ENCODE assay signal across 16 cellular contexts in the genomic region with DNA sequence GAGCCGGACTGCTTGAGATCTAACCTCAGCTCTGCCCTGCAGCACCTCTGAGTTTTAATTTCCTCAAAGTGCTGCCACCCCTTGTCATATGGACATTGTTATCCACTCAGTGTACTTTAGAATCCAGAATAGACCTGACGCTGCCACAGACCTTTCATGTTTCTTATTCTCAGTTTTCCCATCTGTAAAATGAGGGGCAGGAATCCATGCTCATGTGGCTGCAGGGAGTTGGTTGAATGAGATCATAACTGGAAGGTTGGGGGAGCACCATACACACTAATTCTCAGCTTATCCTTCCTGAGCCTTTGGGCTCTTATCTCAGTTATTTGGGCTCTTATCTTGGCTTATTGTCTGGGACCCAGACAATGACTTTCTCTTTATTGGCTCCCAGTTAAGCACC. TPM values are rescaled to one million over a fixed set of nuclear protein-coding genes. Genes with fewer than 3 reads are reported as not detected.
DNase-seq lines count a peak whose midpoint lies in the region; ATAC-seq and TF ChIP-seq lines count a peak whose summit lies in the region.
"Had no signal": no experiment of that assay in that cellular context is flagged by ENCODE, and none has a peak within 500 bp of the region (broad histone marks: within the 10 kb centered on the region; RNA-seq: fewer than 3 reads in every experiment).

No MANE protein-coding gene starts in this region.

- H3K4me3 ChIP-seq in stomach = no peak overlapping the region
- H3K4me3 ChIP-seq: right atrium auricular region, vagina had no signal

- H3K4me1 ChIP-seq in stomach = peaks cover 5 to 30% (median 23%) of the 10 kb centered on the region in 4 donors

- no peaks in the 10 kb centered on the region for H3K27me3 ChIP-seq in stomach
- H3K27me3 ChIP-seq: right atrium auricular region, vagina had no signal

- H3K27ac ChIP-seq in VCaP (peak overlapping the region; percentile 85), stomach (no peak overlapping the region)
- H3K27ac ChIP-seq: right atrium auricular region, vagina had no signal

- no peak for TF ChIP-seq EP300 in stomach (IDR thresholded peaks at IDR 0.05)

- H3K27ac Mint-ChIP-seq in activated naive CD8-positive, alpha-beta T cell = no peak overlapping the region
- H3K27ac Mint-ChIP-seq in activated naive CD8-positive, alpha-beta T cell treated with anti-CD3 and anti-CD28 coated beads, Interleukin-2, amount 50 U/mL, for 24 hours = no peak overlapping the region
- H3K27ac Mint-ChIP-seq in progenitor cell of endocrine pancreas = peak overlapping the region; percentile 76
- H3K27ac Mint-ChIP-seq: activated CD4-positive, alpha-beta T cell treated with anti-CD3 and anti-CD28 coated beads, Interleukin-2, amount 10 ng/mL, durations not matched to agents 7 days and 5 days had no signal

- 72 to 89% (median 78%) methylated on average over 2 of the region's 2 CpGs for WGBS in stomach, 5 donors

- no peak for TF ChIP-seq CTCF in VCaP (conservative IDR thresholded peaks at IDR 0.05)
- TF ChIP-seq CTCF in progenitor cell of endocrine pancreas (IDR thresholded peaks at IDR 0.05; ENCODE audit: unreplicated experiment) = no peak
- no peak for TF ChIP-seq CTCF in stomach (IDR thresholded peaks at IDR 0.05)

- H3K9me3 ChIP-seq in stomach = no peaks in the 10 kb centered on the region
- H3K9me3 ChIP-seq: right atrium auricular region, vagina had no signal

- no peak for TF ChIP-seq POLR2A in stomach (IDR thresholded peaks at IDR 0.05)

- no peaks in the 10 kb centered on the region for H3K27me3 Mint-ChIP-seq in activated naive CD8-positive, alpha-beta T cell
- H3K27me3 Mint-ChIP-seq in activated naive CD8-positive, alpha-beta T cell treated with anti-CD3 and anti-CD28 coated beads, Interleukin-2, amount 50 U/mL, for 24 hours = no peaks in the 10 kb centered on the region
- H3K27me3 Mint-ChIP-seq in progenitor cell of endocrine pancreas = no peaks in the 10 kb centered on the region
- H3K27me3 Mint-ChIP-seq: activated CD4-positive, alpha-beta T cell treated with anti-CD3 and anti-CD28 coated beads, Interleukin-2, amount 10 ng/mL, durations not matched to agents 7 days and 5 days; activated naive CD4-positive, alpha-beta T cell treated with anti-CD3 and anti-CD28 coated beads, Interleukin-2, amount 50 U/mL, for 24 hours had no signal

- peak overlapping the region; percentile 44 for H3K4me3 Mint-ChIP-seq in activated naive CD8-positive, alpha-beta T cell
- no peak overlapping the region for H3K4me3 Mint-ChIP-seq in activated naive CD8-positive, alpha-beta T cell treated with anti-CD3 and anti-CD28 coated beads, Interleukin-2, amount 50 U/mL, for 24 hours
- H3K4me3 Mint-ChIP-seq in progenitor cell of endocrine pancreas (ENCODE audit: low read depth) = no peak overlapping the region
- H3K4me3 Mint-ChIP-seq: activated CD4-positive, alpha-beta T cell treated with anti-CD3 and anti-CD28 coated beads, Interleukin-2, amount 10 ng/mL, durations not matched to agents 7 days and 5 days had no signal

- ATAC-seq in activated naive CD8-positive, alpha-beta T cell treated with anti-CD3 and anti-CD28 coated beads, Interleukin-2, amount 50 U/mL, for 24 hours = no peak

- DNase-seq in activated naive CD8-positive, alpha-beta T cell treated with anti-CD3 and anti-CD28 coated beads, Interleukin-2, amount 50 U/mL, for 24 hours = no peak
- no peak for DNase-seq in progenitor cell of endocrine pancreas (ENCODE audit: low spot score, unreplicated experiment)
- DNase-seq in stomach = no peak
- DNase-seq in NOMO-1 treated with DMSO at 0.1 percent for 48 hours (lab: John Stamatoyannopoulos, UW; ENCODE audit: unreplicated experiment) = no peak
- DNase-seq: activated CD4-positive, alpha-beta T cell treated with anti-CD3 and anti-CD28 coated beads, Interleukin-2, amount 10 ng/mL, durations not matched to agents 7 days and 5 days; C1 segment of cervical spinal cord; effector memory CD4-positive, alpha-beta T cell; GF-D8; Karpas-422; NCI-H1092 treated with DMSO at 0.1 percent for 48 hours; NCI-H2081 treated with DMSO at 0.1 percent for 48 hours had no signal

- no peaks in the 10 kb centered on the region for H3K9me3 Mint-ChIP-seq in activated naive CD8-positive, alpha-beta T cell (ENCODE audit: low read depth)
- H3K9me3 Mint-ChIP-seq in activated naive CD8-positive, alpha-beta T cell treated with anti-CD3 and anti-CD28 coated beads, Interleukin-2, amount 50 U/mL, for 24 hours = no peaks in the 10 kb centered on the region
- no peaks in the 10 kb centered on the region for H3K9me3 Mint-ChIP-seq in progenitor cell of endocrine pancreas (ENCODE audit: low read depth)
- H3K9me3 Mint-ChIP-seq: activated CD4-positive, alpha-beta T cell treated with anti-CD3 and anti-CD28 coated beads, Interleukin-2, amount 10 ng/mL, durations not matched to agents 7 days and 5 days; activated naive CD4-positive, alpha-beta T cell treated with anti-CD3 and anti-CD28 coated beads, Interleukin-2, amount 50 U/mL, for 24 hours had no signal

- peaks cover 38% of the 10 kb centered on the region for H3K4me1 Mint-ChIP-seq in activated naive CD8-positive, alpha-beta T cell (ENCODE audit: low read depth)
- peaks cover 37% of the 10 kb centered on the region for H3K4me1 Mint-ChIP-seq in activated naive CD8-positive, alpha-beta T cell treated with anti-CD3 and anti-CD28 coated beads, Interleukin-2, amount 50 U/mL, for 24 hours
- H3K4me1 Mint-ChIP-seq in progenitor cell of endocrine pancreas (ENCODE audit: low read depth) = peaks cover 13% of the 10 kb centered on the region

- H3K36me3 ChIP-seq in stomach = peaks cover 6 to 48% (median 37%) of the 10 kb centered on the region in 4 donors

- peaks cover 5% of the 10 kb centered on the region for H3K36me3 Mint-ChIP-seq in activated naive CD8-positive, alpha-beta T cell
- H3K36me3 Mint-ChIP-seq in activated naive CD8-positive, alpha-beta T cell treated with anti-CD3 and anti-CD28 coated beads, Interleukin-2, amount 50 U/mL, for 24 hours (ENCODE audit: low read depth) = peaks cover 43% of the 10 kb centered on the region
- H3K36me3 Mint-ChIP-seq in progenitor cell of endocrine pancreas (ENCODE audit: insufficient read depth) = peaks cover 15% of the 10 kb centered on the region

- intact Hi-C loops in stomach (cut with DNase I; ENCODE audit: low total_unique reads) = no loop called here

RNA-seq across cellular contexts. Expression of a gene that starts 2.3 kb away (rescaled TPM):
- total RNA-seq in progenitor cell of endocrine pancreas (211 and 219 TPM in 2 replicates), stomach (100 to 1,000 TPM in 1 of 5 donors, 10 to 100 TPM in 3, 1 to 10 TPM in 1; 8.6 to 106 (median 32.0) TPM)
- 10 to 100 TPM; 15.0 to 38.9 (median 23.3) TPM for polyA plus RNA-seq in stomach

RNA-seq across cellular contexts. Expression of a gene that starts 26.7 kb away (rescaled TPM):
- total RNA-seq in progenitor cell of endocrine pancreas (125 and 126 TPM in 2 replicates), stomach (100 to 1,000 TPM in 3 of 5 donors, 10 to 100 TPM in 2; 52.2 to 131 (median 109) TPM)
- 100 to 1,000 TPM in 1 of 3 donors, 10 to 100 TPM in 2; 71.8 to 135 (median 76.9) TPM for polyA plus RNA-seq in stomach

RNA-seq across cellular contexts. Expression of a gene that starts 48.0 kb away (rescaled TPM):
- 40.1 and 40.9 TPM in 2 replicates for total RNA-seq in progenitor cell of endocrine pancreas
- 10 to 100 TPM in 1 of 5 donors, 1 to 10 TPM in 4; 1.7 to 11.6 (median 4.9) TPM for total RNA-seq in stomach
- polyA plus RNA-seq in stomach = 10 to 100 TPM; 14.4 to 15.7 (median 15.4) TPM

RNA-seq across cellular contexts. Expression of a gene that starts 54.1 kb away (rescaled TPM):
- total RNA-seq in progenitor cell of endocrine pancreas (36.3 and 37.4 TPM in 2 replicates), stomach (10 to 100 TPM; 16.5 to 49.6 (median 22.3) TPM)
- 1 to 10 TPM; 4.8 to 6.5 (median 6.4) TPM for polyA plus RNA-seq in stomach
